23 cellular contexts compared by ENCODE assay signal in the genomic region with DNA sequence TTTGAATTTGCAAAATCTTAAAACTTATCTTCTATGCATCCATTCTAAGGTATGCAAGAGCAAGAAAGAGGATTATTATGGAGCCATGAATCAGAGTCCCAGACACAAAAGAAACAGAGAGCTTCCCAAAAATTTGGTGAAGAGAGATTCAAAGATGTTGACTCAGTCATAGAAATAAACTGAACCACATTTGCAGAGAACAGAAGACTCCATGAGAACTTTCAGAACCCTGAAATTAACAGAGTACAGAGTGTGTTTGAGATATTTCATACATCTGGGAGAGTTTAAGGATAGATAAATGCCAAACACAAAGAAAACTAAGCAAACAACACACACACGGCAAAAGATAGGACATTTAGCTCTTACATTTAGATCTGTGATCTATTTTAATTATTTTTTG. TPM values are rescaled to one million over a fixed set of nuclear protein-coding genes. Genes with fewer than 3 reads are reported as not detected.
A peak's percentile ranks its signal among the peaks of the same experiment; 100 is the strongest.
DNase-seq lines count a peak whose midpoint lies in the region; ATAC-seq and TF ChIP-seq lines count a peak whose summit lies in the region.
"Had no signal": no experiment of that assay in that cellular context is flagged by ENCODE, and none has a peak within 500 bp of the region (broad histone marks: within the 10 kb centered on the region; RNA-seq: fewer than 3 reads in every experiment).

No MANE protein-coding gene starts in this region.

- peaks cover 39% of the 10 kb centered on the region for H3F3A ChIP-seq in GM23248 (ENCODE audit: insufficient read depth)

- no peak overlapping the region for H2AK5ac ChIP-seq in mesenchymal stem cell (ENCODE audit: low read length, severe bottlenecking)

- H3K4ac ChIP-seq in mesenchymal stem cell (ENCODE audit: low read depth in 1 of 2, low read length in 2 of 2) = no peak overlapping the region

- peak overlapping the region; percentile 20 for H3K4me2 ChIP-seq in GM23248 (ENCODE audit: unreplicated experiment)
- H3K4me2 ChIP-seq in mesenchymal stem cell (ENCODE audit: low read length, poor library complexity, severe bottlenecking) = no peak overlapping the region
- H3K4me2 ChIP-seq: A549; BLaER1 treated with 17β-estradiol and CSF1 and Interleukin-3, amounts not matched to agents 10 nM and 100 nM had no signal

- no peak overlapping the region for H2BK5ac ChIP-seq in mesenchymal stem cell (ENCODE audit: low read depth, low read length, poor library complexity, severe bottlenecking)

- no peak for ATAC-seq in omental fat pad (ENCODE audit: low FRiP score)
- ATAC-seq: A549, HCT116 had no signal

- no peaks in the 10 kb centered on the region for H3K79me1 ChIP-seq in mesenchymal stem cell (replicated peaks; ENCODE audit: low read length, poor library complexity, severe bottlenecking)

- no peaks in the 10 kb centered on the region for H3K27me3 ChIP-seq in GM23248 (replicated peaks; ENCODE audit: insufficient read depth)
- H3K27me3 ChIP-seq in adipocyte (replicated peaks; ENCODE audit: control insufficient read depth, insufficient read depth, low read length) = no peaks in the 10 kb centered on the region
- H3K27me3 ChIP-seq in mesenchymal stem cell (ENCODE audit: control insufficient read depth in 1 of 2, insufficient read depth in 1 of 2, low read length in 2 of 2) = no peaks in the 10 kb centered on the region
- H3K27me3 ChIP-seq: BE2C; BLaER1 treated with 17β-estradiol and CSF1 and Interleukin-3, amounts not matched to agents 10 nM and 100 nM had no signal

- no peak overlapping the region for H3K14ac ChIP-seq in mesenchymal stem cell (ENCODE audit: low read length in 2 of 2)

- H3K4me1 ChIP-seq in GM23248 (ENCODE audit: insufficient read depth) (peaks cover 27% of the 10 kb centered on the region), adipocyte (ENCODE audit: control insufficient read depth, insufficient read depth, low read length) (peaks cover 21% of the 10 kb centered on the region), mesenchymal stem cell (ENCODE audit: control insufficient read depth, insufficient read depth, low read depth, low read length) (peaks cover 2% of the 10 kb centered on the region)
- H3K4me1 ChIP-seq: A549; BE2C; BLaER1 treated with 17β-estradiol and CSF1 and Interleukin-3, amounts not matched to agents 10 nM and 100 nM had no signal

- H3K36me3 ChIP-seq in GM23248 (ENCODE audit: low read depth) (no peaks in the 10 kb centered on the region), adipocyte (ENCODE audit: control insufficient read depth, insufficient read depth, low read length, severe bottlenecking) (no peaks in the 10 kb centered on the region), mesenchymal stem cell (ENCODE audit: control insufficient read depth in 1 of 2, insufficient read depth in 2 of 2, low read depth in 1 of 2, low read length in 2 of 2) (no peaks in the 10 kb centered on the region)
- H3K36me3 ChIP-seq: BE2C; BLaER1 treated with 17β-estradiol and CSF1 and Interleukin-3, amounts not matched to agents 10 nM and 100 nM had no signal

- no peaks in the 10 kb centered on the region for H3K9me3 ChIP-seq in GM23248 (ENCODE audit: low read depth)
- H3K9me3 ChIP-seq in adipocyte (ENCODE audit: control insufficient read depth, low read length) = peaks cover 30% of the 10 kb centered on the region
- H3K9me3 ChIP-seq in mesenchymal stem cell (ENCODE audit: control insufficient read depth, low read length) = peaks cover 44% of the 10 kb centered on the region
- H3K9me3 ChIP-seq: A549, BE2C had no signal

- no peak overlapping the region for H3K18ac ChIP-seq in mesenchymal stem cell (ENCODE audit: low read depth in 1 of 2, low read length in 2 of 2)

- H4K91ac ChIP-seq in mesenchymal stem cell (ENCODE audit: low read length) = no peak overlapping the region

- no peak overlapping the region for H2BK120ac ChIP-seq in mesenchymal stem cell (ENCODE audit: low read depth, low read length)

- no peaks in the 10 kb centered on the region for H4K20me1 ChIP-seq in GM23248 (ENCODE audit: insufficient read depth)
- H4K20me1 ChIP-seq: BLaER1 treated with 17β-estradiol and CSF1 and Interleukin-3, amounts not matched to agents 10 nM and 100 nM had no signal

- no peaks in the 10 kb centered on the region for H3K9me2 ChIP-seq in GM23248 (ENCODE audit: insufficient read depth)

- peak overlapping the region; percentile 8; the same call in 1 of the 2 replicates for H2AFZ ChIP-seq in GM23248
- H2AFZ ChIP-seq in mesenchymal stem cell (ENCODE audit: low read depth, low read length) = no peak overlapping the region

- no peak overlapping the region for H2BK15ac ChIP-seq in mesenchymal stem cell (ENCODE audit: low read depth, poor library complexity, severe bottlenecking)

- H4K8ac ChIP-seq in mesenchymal stem cell (ENCODE audit: low read length) = no peak overlapping the region

- no peak overlapping the region for H3K9ac ChIP-seq in GM23248
- no peak overlapping the region for H3K9ac ChIP-seq in adipocyte (ENCODE audit: low read length)
- H3K9ac ChIP-seq in mesenchymal stem cell (ENCODE audit: low read length) = peak overlapping the region; percentile 59
- H3K9ac ChIP-seq: BLaER1 treated with 17β-estradiol and CSF1 and Interleukin-3, amounts not matched to agents 10 nM and 100 nM had no signal

- WGBS in GM23248 (ENCODE audit: low coverage in 1 of 2, low lambda C conversion rate in 2 of 2, missing lambda C conversion rate in 2 of 2), 2 experiments = 3 to 9% methylated on average over 1 of the region's 1 CpG
- no CpG with 5 or more reads among the region's 1 CpG for WGBS in mesenchymal stem cell

- TF ChIP-seq CTCF in AG10803 (conservative IDR thresholded peaks at IDR 0.05; ENCODE audit: low read length) (no peak), omental fat pad (IDR thresholded peaks at IDR 0.05) (no peak)

- no peak overlapping the region for H2BK12ac ChIP-seq in mesenchymal stem cell (ENCODE audit: low read length in 2 of 2)

- H3K79me2 ChIP-seq in GM23248 (ENCODE audit: insufficient read depth) = peaks cover 26% of the 10 kb centered on the region

- no peak overlapping the region for H3K23ac ChIP-seq in mesenchymal stem cell (ENCODE audit: low read length in 2 of 2)

- H3K4me3 ChIP-seq in AG10803 (ENCODE audit: low read length) = no peak overlapping the region
- H3K4me3 ChIP-seq in GM23248 = no peak overlapping the region
- no peak overlapping the region for H3K4me3 ChIP-seq in adipocyte (ENCODE audit: low read length)
- peak overlapping the region in 1 of 2 experiments; percentile 38 for H3K4me3 ChIP-seq in mesenchymal stem cell (ENCODE audit: insufficient read depth in 1 of 2, low read depth in 1 of 2, low read length in 2 of 2)
- H3K4me3 ChIP-seq: A549; BLaER1 treated with 17β-estradiol and CSF1 and Interleukin-3, amounts not matched to agents 10 nM and 100 nM had no signal

- peak overlapping the region; percentile 72 for H3K27ac ChIP-seq in GM23248
- H3K27ac ChIP-seq in mesenchymal stem cell (ENCODE audit: low read length, poor library complexity, severe bottlenecking) = no peak overlapping the region
- H3K27ac ChIP-seq: A549; BLaER1 treated with 17β-estradiol and CSF1 and Interleukin-3, amounts not matched to agents 10 nM and 100 nM had no signal

- DNase-seq in AG10803 (ENCODE audit: low read depth) = peak; percentile 49
- DNase-seq in GM23248 = peak; percentile 65
- peak; percentile 16 for DNase-seq in adipocyte (ENCODE audit: low read depth)
- DNase-seq in mesenchymal stem cell = no peak
- DNase-seq in NCI-H1436 treated with DMSO at 0.1 percent for 48 hours (lab: John Stamatoyannopoulos, UW) = no peak
- no peak for DNase-seq in omental fat pad (ENCODE audit: low spot score)
- no peak for DNase-seq in HCEC 1CT
- no peak for DNase-seq in NCI-H146 (lab: John Stamatoyannopoulos, UW)
- DNase-seq: 8988T; ACHN; AML-193; BE2C; CD4-positive, alpha-beta T cell; CD8-positive, alpha-beta memory T cell; DMS 273 treated with DMSO at 0.1 percent for 48 hours; DMS79; EL; GDM1; H7 had no signal

- in situ Hi-C loops in GM23248 (cut with MboI) = no loop called here

RNA-seq across cellular contexts. Expression of a gene that starts 17.3 kb away (rescaled TPM):
- total RNA-seq in GM23248 (2014; rRNA removed; shearing (Covaris generic)) = 522 and 528 TPM in 2 replicates
- polyA plus RNA-seq in GM23248 (2016; fragmentation: Nextera tagmentation; extraction: Ambion mirVana) = 557 and 564 TPM in 2 replicates
- 30.8 TPM for polyA plus RNA-seq in mesenchymal stem cell (2013, experiment 1 of 2)
- polyA plus RNA-seq in mesenchymal stem cell (2013, experiment 2 of 2) = 32.3 TPM
- total RNA-seq in omental fat pad = 1 to 10 TPM; 1.3 to 2.7 (median 2.0) TPM
- total RNA-seq: CD4-positive, alpha-beta T cell; CD8-positive, alpha-beta memory T cell had no signal
- polyA plus RNA-seq: CD14-positive monocyte had no signal

Comparison
In these comparisons a context has a peak if more than half of its experiments do, and no peak if none do; other contexts are left out.
1. DNase-seq: peak in AG10803 (single experiment), GM23248 (single experiment) and adipocyte (single experiment); none in mesenchymal stem cell (single experiment), NCI-H1436 treated with DMSO at 0.1 percent for 48 hours (single experiment), omental fat pad (single experiment), HCEC 1CT (single experiment) and NCI-H146 (single experiment).
2. RNA of a gene that starts 17.3 kb away (total RNA-seq): 522 to 528 TPM in GM23248; 1.3 to 2.7 TPM in omental fat pad; every median in the first group is over 100 times any median in the second.